In genomic region chr1:167676205-167676915, GRCh38 we compare ENCODE assay signal across 1 cellular context.
TF ChIP-seq lines count a peak whose summit lies in the region.

No MANE protein-coding gene starts in this region.

TF ChIP-seq in GM12878, 131 proteins besides CTCF, POLR2A, EP300 and RAD21 (continued from another document and continues in another):
- TF ChIP-seq USF2 (IDR thresholded peaks at IDR 0.05; ENCODE audit: borderline replicate concordance, low read depth, low read length): no peak
- TF ChIP-seq MYB (IDR thresholded peaks at IDR 0.05; ENCODE audit: borderline replicate concordance, low read depth, low read length): 0 out of 2 replicates have a peak, but pooled peaks have one; percentile 6
- peak; percentile 31; the same call in 1 of the 2 replicates for TF ChIP-seq MTA3 (IDR thresholded peaks at IDR 0.05; ENCODE audit: borderline replicate concordance, low read length)
- TF ChIP-seq CREM (IDR thresholded peaks at IDR 0.05; ENCODE audit: low read depth): no peak
- no peak for TF ChIP-seq POLR2AphosphoS2 (IDR thresholded peaks at IDR 0.05; ENCODE audit: low read depth, low read length)
- no peak for TF ChIP-seq FOXK2 (IDR thresholded peaks at IDR 0.05)
- no peak for TF ChIP-seq CHD4 (IDR thresholded peaks at IDR 0.05)
- no peak for TF ChIP-seq PRDM15 (CRISPR knock-in tag; IDR thresholded peaks at IDR 0.05)
- no peak for TF ChIP-seq TARDBP (IDR thresholded peaks at IDR 0.05; ENCODE audit: borderline replicate concordance)
- no peak for TF ChIP-seq USF1 (IDR thresholded peaks at IDR 0.05; ENCODE audit: borderline replicate concordance, extremely low read length, insufficient read depth, low read depth, low read length)
- TF ChIP-seq NRF1 (conservative IDR thresholded peaks at IDR 0.05; ENCODE audit: low read depth, low read length): no peak
- TF ChIP-seq NR2F1 (conservative IDR thresholded peaks at IDR 0.05): no peak
- no peak for TF ChIP-seq HDAC6 (IDR thresholded peaks at IDR 0.05; ENCODE audit: unreplicated experiment)
- no peak for TF ChIP-seq TCF3 (IDR thresholded peaks at IDR 0.05; ENCODE audit: borderline replicate concordance, insufficient read depth, low read depth, low read length)
- no peak for TF ChIP-seq NBN (IDR thresholded peaks at IDR 0.05)
- TF ChIP-seq JUND (IDR thresholded peaks at IDR 0.05; ENCODE audit: low read depth, low read length): no peak
- TF ChIP-seq RB1 (IDR thresholded peaks at IDR 0.05; ENCODE audit: borderline replicate concordance): no peak
- TF ChIP-seq ZBTB40 (IDR thresholded peaks at IDR 0.05; ENCODE audit: borderline replicate concordance): no peak
- TF ChIP-seq EED (IDR thresholded peaks at IDR 0.05; ENCODE audit: low read depth): no peak
- no peak for TF ChIP-seq E4F1 (IDR thresholded peaks at IDR 0.05; ENCODE audit: borderline replicate concordance, partially characterized antibody)
- TF ChIP-seq ZSCAN29 (IDR thresholded peaks at IDR 0.05): no peak
- peak; percentile 34; the same call in 1 of the 2 replicates for TF ChIP-seq PKNOX1 (IDR thresholded peaks at IDR 0.05)
- no peak for TF ChIP-seq BMI1 (IDR thresholded peaks at IDR 0.05; ENCODE audit: borderline replicate concordance)
- TF ChIP-seq IRF3 (IDR thresholded peaks at IDR 0.05): no peak
- TF ChIP-seq REST (IDR thresholded peaks at IDR 0.05; ENCODE audit: low read depth, low read length): no peak
- 0 out of 2 replicates have a peak, but pooled peaks have one; percentile 10 for TF ChIP-seq BCL11A (IDR thresholded peaks at IDR 0.05; ENCODE audit: low read depth, low read length)
- no peak for TF ChIP-seq GABPA (IDR thresholded peaks at IDR 0.05; ENCODE audit: low read depth)
- TF ChIP-seq GATAD2B (conservative IDR thresholded peaks at IDR 0.05; ENCODE audit: low read depth): no peak; the same call in none of the 2 replicates
- no peak for TF ChIP-seq ZNF207 (IDR thresholded peaks at IDR 0.05; ENCODE audit: borderline replicate concordance)
- TF ChIP-seq E2F8 (IDR thresholded peaks at IDR 0.05; ENCODE audit: low read depth, partially characterized antibody): no peak
- TF ChIP-seq ZNF24 (IDR thresholded peaks at IDR 0.05): no peak
- TF ChIP-seq ATF7 (IDR thresholded peaks at IDR 0.05; ENCODE audit: low read depth): 0 out of 2 replicates have a peak, but pooled peaks have one; percentile 19
- TF ChIP-seq TBL1XR1 (IDR thresholded peaks at IDR 0.05; ENCODE audit: low read depth, low read length): no peak
- TF ChIP-seq RAD51 (IDR thresholded peaks at IDR 0.05): no peak
